Comparison of ENCODE assay signal across 8 cellular contexts in the genomic region with DNA sequence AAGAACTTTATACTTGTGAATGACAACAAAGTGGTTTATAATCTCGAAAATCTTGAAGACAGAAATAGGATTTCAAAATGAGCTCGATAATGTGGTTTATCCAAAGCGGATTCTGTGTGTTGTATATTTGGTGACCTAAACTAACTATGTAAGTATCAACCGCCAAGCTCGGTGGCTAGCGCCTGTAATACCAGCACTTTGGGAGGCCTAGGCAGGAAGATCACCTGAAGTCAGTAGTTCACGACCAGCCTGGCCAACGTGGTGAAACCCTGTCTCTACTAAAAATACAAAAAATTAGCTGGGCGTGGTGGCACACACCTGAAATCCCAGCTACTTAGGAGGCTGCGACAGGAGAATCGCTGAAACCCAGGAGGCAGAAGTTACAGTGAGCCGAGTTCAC. TPM values are rescaled to one million over a fixed set of nuclear protein-coding genes. Genes with fewer than 3 reads are reported as not detected.
DNase-seq lines count a peak whose midpoint lies in the region; ATAC-seq and TF ChIP-seq lines count a peak whose summit lies in the region.

No MANE protein-coding gene starts in this region.

- H2AFZ ChIP-seq in PC-9: no peak overlapping the region

- no peak for TF ChIP-seq EP300 in sigmoid colon (IDR thresholded peaks at IDR 0.05)

- H3K79me2 ChIP-seq in PC-9 (ENCODE audit: low read depth): peaks cover 74% of the 10 kb centered on the region

- WGBS in sigmoid colon, 2 donors: 90 to 91% methylated on average over 12 of the region's 12 CpGs

- intact Hi-C loops in activated CD4-positive, alpha-beta T cell treated with anti-CD3 and anti-CD28 coated beads for 36 hours (cut with DNase I, micrococcal nuclease): loop anchor here (5.0 kb wide), 2 partner anchors 188 to 412 kb away; a partner anchor contains a TSS
- intact Hi-C loops in PC-9 (cut with micrococcal nuclease; ENCODE audit: unreplicated experiment): loop anchor here (5.0 kb wide), 1 partner anchor 347 kb away; a partner anchor contains a TSS
- intact Hi-C loops in sigmoid colon (cut with DNase I): no loop called here

- peaks cover 55% of the 10 kb centered on the region for H3F3A ChIP-seq in PC-9 (ENCODE audit: insufficient read depth, low read depth)

- H3K36me3 Mint-ChIP-seq in activated CD4-positive, alpha-beta T cell treated with anti-CD3 and anti-CD28 coated beads for 36 hours (ENCODE audit: low read depth): peaks cover 57% of the 10 kb centered on the region
- peaks cover 30% of the 10 kb centered on the region for H3K36me3 Mint-ChIP-seq in effector memory CD8-positive, alpha-beta T cell (ENCODE audit: insufficient read depth)

- H3K9me3 ChIP-seq in PC-9 (ENCODE audit: insufficient read depth, low read depth): no peaks in the 10 kb centered on the region
- no peaks in the 10 kb centered on the region for H3K9me3 ChIP-seq in sigmoid colon

- H3K27me3 ChIP-seq in PC-9 (ENCODE audit: insufficient read depth, low read depth): no peaks in the 10 kb centered on the region
- no peaks in the 10 kb centered on the region for H3K27me3 ChIP-seq in sigmoid colon

- H3K4me3 ChIP-seq in PC-9 (peak overlapping the region; percentile 64), sigmoid colon (no peak overlapping the region)

- H3K27me3 Mint-ChIP-seq in activated CD4-positive, alpha-beta T cell treated with anti-CD3 and anti-CD28 coated beads for 36 hours: peaks cover 2% of the 10 kb centered on the region
- H3K27me3 Mint-ChIP-seq in effector memory CD8-positive, alpha-beta T cell: no peaks in the 10 kb centered on the region

- H4K20me1 ChIP-seq in PC-9 (ENCODE audit: insufficient read depth): peaks cover 29% of the 10 kb centered on the region

- TF ChIP-seq CTCF in PC-9 (conservative IDR thresholded peaks at IDR 0.05): no peak
- TF ChIP-seq CTCF in sigmoid colon (IDR thresholded peaks at IDR 0.05): no peak

- H3K4me3 Mint-ChIP-seq in activated CD4-positive, alpha-beta T cell treated with anti-CD3 and anti-CD28 coated beads for 36 hours: peak overlapping the region; percentile 95
- peak overlapping the region; percentile 72 to 86 for H3K4me3 Mint-ChIP-seq in effector memory CD8-positive, alpha-beta T cell

- no peak overlapping the region for H3K27ac Mint-ChIP-seq in activated CD4-positive, alpha-beta T cell treated with anti-CD3 and anti-CD28 coated beads for 36 hours
- peak overlapping the region; percentile 89 to 94 for H3K27ac Mint-ChIP-seq in effector memory CD8-positive, alpha-beta T cell

- POLR2A ChIA-PET in activated CD4-positive, alpha-beta T cell treated with anti-CD3 and anti-CD28 coated beads for 36 hours (lab: Charles Lee): interaction anchor here (0.6 kb wide), 1 partner anchor 46 kb away, joined by 3 read pairs; no protein-coding TSS in a partner anchor
- POLR2A ChIA-PET in PC-9 (lab: Charles Lee; ENCODE audit: unreplicated experiment): interaction anchor here (0.5 to 0.6 kb wide), 3 partner anchors 103 to 186 kb away, joined by 3 to 8 read pairs (median 4); no protein-coding TSS in a partner anchor

- no peak for ATAC-seq in activated CD4-positive, alpha-beta T cell treated with anti-CD3 and anti-CD28 coated beads for 36 hours
- ATAC-seq in effector memory CD8-positive, alpha-beta T cell (replicated peaks): no peak
- ATAC-seq in GM18505 (IDR thresholded peaks at IDR 0.05; ENCODE audit: unreplicated experiment): no peak
- no peak for ATAC-seq in GM21723 (IDR thresholded peaks at IDR 0.05; ENCODE audit: unreplicated experiment)

- TF ChIP-seq POLR2A in sigmoid colon (IDR thresholded peaks at IDR 0.05): no peak
- TF ChIP-seq POLR2A in GM18505 (IDR thresholded peaks at IDR 0.05; ENCODE audit: borderline replicate concordance, extremely low read depth, insufficient read depth, insufficient read length): no peak
- TF ChIP-seq POLR2A in erythroblast (IDR thresholded peaks at IDR 0.05; ENCODE audit: low read length): no peak

- H3K36me3 ChIP-seq in PC-9 (ENCODE audit: low read depth): peaks cover 26% of the 10 kb centered on the region
- no peaks in the 10 kb centered on the region for H3K36me3 ChIP-seq in sigmoid colon

- CTCF ChIA-PET in activated CD4-positive, alpha-beta T cell treated with anti-CD3 and anti-CD28 coated beads for 36 hours (lab: Charles Lee): interaction anchor here (1.2 to 3.7 kb wide), 6 partner anchors 9 to 149 kb away, joined by 3 to 48 read pairs (median 6); a partner anchor contains a TSS
- CTCF ChIA-PET in PC-9 (lab: Charles Lee): interaction anchor here (0.7 to 1.4 kb wide), 5 partner anchors 13 to 110 kb away, joined by 3 to 4 read pairs (median 4); no protein-coding TSS in a partner anchor

- no peaks in the 10 kb centered on the region for H3K9me2 ChIP-seq in PC-9 (ENCODE audit: insufficient read depth)

- H3K9me3 Mint-ChIP-seq in activated CD4-positive, alpha-beta T cell treated with anti-CD3 and anti-CD28 coated beads for 36 hours (ENCODE audit: low read depth): no peaks in the 10 kb centered on the region
- H3K9me3 Mint-ChIP-seq in effector memory CD8-positive, alpha-beta T cell: no peaks in the 10 kb centered on the region

- BruUV-seq in PC-9 (replicated peaks; lab: Mats Ljungman, UMichigan): TSS peak; percentile 25

- DNase-seq in activated CD4-positive, alpha-beta T cell treated with anti-CD3 and anti-CD28 coated beads for 36 hours: no peak
- DNase-seq in activated CD4-positive, alpha-beta T cell treated with anti-CD3 and anti-CD28 coated beads for 1 hour: no peak
- DNase-seq in PC-9 (no peak), sigmoid colon (no peak), erythroblast (lab: John Stamatoyannopoulos, UW) (no peak)
- no peak for DNase-seq in effector memory CD8-positive, alpha-beta T cell

- peak overlapping the region; percentile 73 for H3K27ac ChIP-seq in PC-9
- H3K27ac ChIP-seq in sigmoid colon: peak overlapping the region in 3 of 4 donors; percentile 83 to 88 (median 87)

- peak overlapping the region; percentile 92 for H3K4me2 ChIP-seq in PC-9

- peaks cover 77% of the 10 kb centered on the region for H3K4me1 ChIP-seq in PC-9 (replicated peaks; ENCODE audit: insufficient read depth)
- peaks cover 0 to 43% (median 32%) of the 10 kb centered on the region in 4 donors for H3K4me1 ChIP-seq in sigmoid colon

- peaks cover 64% of the 10 kb centered on the region for H3K4me1 Mint-ChIP-seq in activated CD4-positive, alpha-beta T cell treated with anti-CD3 and anti-CD28 coated beads for 36 hours
- peaks cover 30 to 45% of the 10 kb centered on the region in 2 donors for H3K4me1 Mint-ChIP-seq in effector memory CD8-positive, alpha-beta T cell (ENCODE audit: low read depth in 2 of 2)

RNA-seq across cellular contexts. Expression of a gene that starts 2.2 kb away (rescaled TPM):
- total RNA-seq in activated CD4-positive, alpha-beta T cell treated with anti-CD3 and anti-CD28 coated beads for 36 hours: 100 to 1,000 TPM in 1 of 2 experiments, 10 to 100 TPM in 1; 61.4 to 107 TPM
- total RNA-seq in PC-9 (2021) (203 and 242 TPM in 2 replicates), sigmoid colon (10 to 100 TPM; 50.4 to 82.7 (median 68.2) TPM)
- polyA plus RNA-seq in sigmoid colon: 10 to 100 TPM; 10.9 to 20.6 (median 12.0) TPM
